Comparison of ENCODE assay signal across 30 cellular contexts in the genomic region with DNA sequence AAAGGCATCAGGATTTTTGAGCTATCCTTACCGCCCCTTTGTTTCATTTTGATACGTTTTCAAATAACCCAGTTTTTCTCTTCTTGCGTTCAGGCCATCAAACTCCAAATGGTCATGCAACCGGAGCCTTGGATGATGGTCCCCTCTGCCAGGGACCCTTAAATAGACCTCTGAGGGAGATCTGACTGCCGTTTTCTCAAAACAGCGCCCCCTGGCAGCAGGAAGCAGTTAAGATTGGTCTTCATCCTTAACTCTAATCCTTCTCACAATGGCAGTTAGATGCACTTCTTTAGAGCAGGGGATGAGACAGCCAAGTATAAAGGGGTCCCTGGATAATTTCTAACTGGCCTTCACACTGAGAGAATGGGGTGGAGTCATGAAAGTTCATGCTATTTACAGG.
DNase-seq lines count a peak whose midpoint lies in the region; ATAC-seq and TF ChIP-seq lines count a peak whose summit lies in the region.
"Had no signal": no experiment of that assay in that cellular context is flagged by ENCODE, and none has a peak within 500 bp of the region (broad histone marks: within the 10 kb centered on the region; RNA-seq: fewer than 3 reads in every experiment).

No MANE protein-coding gene starts in this region.

- H3K4me2 ChIP-seq in SK-N-SH, result no peak overlapping the region

- DNase-seq in SK-N-SH (no peak), NT2/D1 (ENCODE audit: low read depth, low spot score) (peak; percentile 1), brain microvascular endothelial cell (no peak), testis (peak; percentile 14), HEK293T (ENCODE audit: extremely low spot score) (no peak)
- DNase-seq in activated naive CD8-positive, alpha-beta T cell treated with anti-CD3 and anti-CD28 coated beads, Interleukin-2, amount 50 U/mL, for 24 hours, result no peak
- DNase-seq: ACHN; activated CD4-positive, alpha-beta T cell treated with anti-CD3 and anti-CD28 coated beads for 1 hour; activated CD8-positive, alpha-beta T cell treated with anti-CD3 and anti-CD28 coated beads for 36 hours; aorta; BE2C; DMS79 treated with DMSO at 0.1 percent for 48 hours; effector memory CD4-positive, alpha-beta T cell; foreskin fibroblast; heart right ventricle; NCI-H2029 treated with DMSO at 0.1 percent for 48 hours; NCI-H446; RPMI8226; sigmoid colon; stimulated activated CD4-positive, alpha-beta T cell treated with anti-CD3 and anti-CD28 coated beads, Interleukin-4, amount 100 ng/mL, for 24 hours; substantia nigra; upper lobe of right lung had no signal

- no peaks in the 10 kb centered on the region for H3K4me1 Mint-ChIP-seq in activated naive CD8-positive, alpha-beta T cell treated with anti-CD3 and anti-CD28 coated beads, Interleukin-2, amount 50 U/mL, for 24 hours
- H3K4me1 Mint-ChIP-seq: activated T-helper 17 cell treated with anti-CD3 and anti-CD28 coated beads, Interleukin-2, amount 50 U/mL, for 72 hours; stimulated activated effector memory CD8-positive, alpha-beta T cell treated with anti-CD3 and anti-CD28 coated beads, Interleukin-12 subunit alpha, Interleukin-12 subunit beta, amount 100 ng/mL, for 72 hours had no signal

- no peak for TF ChIP-seq RAD21 in SK-N-SH (IDR thresholded peaks at IDR 0.05; ENCODE audit: low read length)

- no peaks in the 10 kb centered on the region for H3K9me3 Mint-ChIP-seq in activated naive CD8-positive, alpha-beta T cell treated with anti-CD3 and anti-CD28 coated beads, Interleukin-2, amount 50 U/mL, for 24 hours
- H3K9me3 Mint-ChIP-seq: T-helper 1 cell treated with Interleukin-12 subunit alpha and Interleukin-12 subunit beta and Interleukin-4 antibody, amounts not matched to agents 30 μg/mL and 1 μg/mL, for 36 hours had no signal

- no peak overlapping the region for H3K27ac Mint-ChIP-seq in activated naive CD8-positive, alpha-beta T cell treated with anti-CD3 and anti-CD28 coated beads, Interleukin-2, amount 50 U/mL, for 24 hours
- H3K27ac Mint-ChIP-seq: activated CD8-positive, alpha-beta T cell treated with anti-CD3 and anti-CD28 coated beads for 36 hours; activated naive CD8-positive, alpha-beta T cell; activated T-helper 17 cell treated with anti-CD3 and anti-CD28 coated beads, Interleukin-2, amount 50 U/mL, for 72 hours; progenitor cell of endocrine pancreas; stimulated activated effector memory CD8-positive, alpha-beta T cell treated with anti-CD3 and anti-CD28 coated beads, Interleukin-12 subunit alpha, Interleukin-12 subunit beta, amount 100 ng/mL, for 72 hours; T-helper 1 cell treated with Interleukin-12 subunit alpha and Interleukin-12 subunit beta and Interleukin-4 antibody, amounts not matched to agents 30 μg/mL and 1 μg/mL, for 36 hours had no signal

- in situ Hi-C loops in brain microvascular endothelial cell (cut with HindIII; ENCODE audit: low pct_ligation_motif_present, low sequenced_read_pairs), result no loop called here

- no peak for TF ChIP-seq EP300 in SK-N-SH (IDR thresholded peaks at IDR 0.05; ENCODE audit: borderline replicate concordance in 1 of 2, low read depth in 1 of 2, low read length in 1 of 2)

- H3K4me3 ChIP-seq in SK-N-SH (ENCODE audit: low read depth in 2 of 2, low read length in 1 of 2) (no peak overlapping the region), NT2/D1 (ENCODE audit: insufficient read length, low read depth) (no peak overlapping the region), brain microvascular endothelial cell (ENCODE audit: low read depth, low read length) (no peak overlapping the region), testis (no peak overlapping the region)
- H3K4me3 ChIP-seq: coronary artery, heart right ventricle, sigmoid colon, upper lobe of right lung had no signal

- H3K27me3 ChIP-seq in SK-N-SH (ENCODE audit: insufficient read depth) (no peaks in the 10 kb centered on the region), NT2/D1 (ENCODE audit: insufficient read depth, insufficient read length) (no peaks in the 10 kb centered on the region), brain microvascular endothelial cell (replicated peaks) (no peaks in the 10 kb centered on the region), testis (no peaks in the 10 kb centered on the region)
- H3K27me3 ChIP-seq: BE2C, heart right ventricle, sigmoid colon, upper lobe of right lung had no signal

- CTCF ChIA-PET in SK-N-SH (lab: Yijun Ruan, JAX) (interaction anchor here (1.2 kb wide), 1 partner anchor 15 kb away, joined by 3 read pairs; no protein-coding TSS in a partner anchor), HEK293T (lab: Yijun Ruan, JAX) (interaction anchor here (1.0 kb wide), 1 partner anchor 153 kb away, joined by 3 read pairs; no protein-coding TSS in a partner anchor)

- H3K27ac ChIP-seq in SK-N-SH (ENCODE audit: low read depth in 2 of 2, low read length in 1 of 2) (no peak overlapping the region), brain microvascular endothelial cell (no peak overlapping the region), testis (no peak overlapping the region)
- H3K27ac ChIP-seq: coronary artery, heart right ventricle, sigmoid colon, upper lobe of right lung had no signal

- ATAC-seq in SK-N-SH treated with all-trans-retinoic acid at 6 μM for 48 hours (no peak), HG03175 (IDR thresholded peaks at IDR 0.05; ENCODE audit: unreplicated experiment) (no peak)
- ATAC-seq in activated naive CD8-positive, alpha-beta T cell treated with anti-CD3 and anti-CD28 coated beads, Interleukin-2, amount 50 U/mL, for 24 hours, result no peak
- ATAC-seq: activated CD8-positive, alpha-beta T cell treated with anti-CD3 and anti-CD28 coated beads for 36 hours; activated T-helper 17 cell treated with anti-CD3 and anti-CD28 coated beads, Interleukin-2, amount 50 U/mL, for 72 hours; heart right ventricle; stimulated activated effector memory CD8-positive, alpha-beta T cell treated with anti-CD3 and anti-CD28 coated beads, Interleukin-12 subunit alpha, Interleukin-12 subunit beta, amount 100 ng/mL, for 72 hours; upper lobe of right lung had no signal

- 18% methylated on average over 6 of the region's 6 CpGs for WGBS in SK-N-SH (ENCODE audit: low lambda C conversion rate)
- WGBS in testis, 2 donors, result 75 to 76% methylated on average over 4 to 6 of the region's 6 CpGs

- TF ChIP-seq CTCF in SK-N-SH (IDR thresholded peaks at IDR 0.05), result peak; percentile 43
- peak; percentile 5 for TF ChIP-seq CTCF in brain microvascular endothelial cell (IDR thresholded peaks at IDR 0.05; ENCODE audit: low read depth, low read length, missing control alignments)
- no peak for TF ChIP-seq CTCF in testis (IDR thresholded peaks at IDR 0.05)

- H3K9me2 ChIP-seq in SK-N-SH, result no peaks in the 10 kb centered on the region

- no peaks in the 10 kb centered on the region for H3F3A ChIP-seq in SK-N-SH (replicated peaks; ENCODE audit: insufficient read depth)

- no peak overlapping the region for H3K4me3 Mint-ChIP-seq in activated naive CD8-positive, alpha-beta T cell treated with anti-CD3 and anti-CD28 coated beads, Interleukin-2, amount 50 U/mL, for 24 hours
- H3K4me3 Mint-ChIP-seq: activated CD8-positive, alpha-beta T cell treated with anti-CD3 and anti-CD28 coated beads for 36 hours; activated naive CD8-positive, alpha-beta T cell; activated T-helper 17 cell treated with anti-CD3 and anti-CD28 coated beads, Interleukin-2, amount 50 U/mL, for 72 hours; stimulated activated effector memory CD8-positive, alpha-beta T cell treated with anti-CD3 and anti-CD28 coated beads, Interleukin-12 subunit alpha, Interleukin-12 subunit beta, amount 100 ng/mL, for 72 hours; T-helper 1 cell treated with Interleukin-12 subunit alpha and Interleukin-12 subunit beta and Interleukin-4 antibody, amounts not matched to agents 30 μg/mL and 1 μg/mL, for 36 hours had no signal

- H3K9ac ChIP-seq in SK-N-SH, result no peak overlapping the region
- H3K9ac ChIP-seq in NT2/D1 (ENCODE audit: insufficient read length, low read depth), result no peak overlapping the region

- H3K9me3 ChIP-seq in SK-N-SH (no peaks in the 10 kb centered on the region), NT2/D1 (ENCODE audit: insufficient read depth, low read length) (no peaks in the 10 kb centered on the region), testis (no peaks in the 10 kb centered on the region)
- H3K9me3 ChIP-seq: BE2C, heart right ventricle, sigmoid colon, upper lobe of right lung had no signal

- H3K36me3 Mint-ChIP-seq in activated naive CD8-positive, alpha-beta T cell treated with anti-CD3 and anti-CD28 coated beads, Interleukin-2, amount 50 U/mL, for 24 hours (ENCODE audit: low read depth), result no peaks in the 10 kb centered on the region
- H3K36me3 Mint-ChIP-seq: activated naive CD8-positive, alpha-beta T cell; stimulated activated effector memory CD8-positive, alpha-beta T cell treated with anti-CD3 and anti-CD28 coated beads, Interleukin-12 subunit alpha, Interleukin-12 subunit beta, amount 100 ng/mL, for 72 hours had no signal

- H3K27me3 Mint-ChIP-seq in activated naive CD8-positive, alpha-beta T cell treated with anti-CD3 and anti-CD28 coated beads, Interleukin-2, amount 50 U/mL, for 24 hours, result no peaks in the 10 kb centered on the region
- H3K27me3 Mint-ChIP-seq: activated CD8-positive, alpha-beta T cell treated with anti-CD3 and anti-CD28 coated beads for 36 hours; activated naive CD8-positive, alpha-beta T cell; activated T-helper 17 cell treated with anti-CD3 and anti-CD28 coated beads, Interleukin-2, amount 50 U/mL, for 72 hours; progenitor cell of endocrine pancreas had no signal

- no peaks in the 10 kb centered on the region for H4K20me1 ChIP-seq in SK-N-SH (ENCODE audit: insufficient read depth)

- H2AFZ ChIP-seq in SK-N-SH (ENCODE audit: low read depth), result no peak overlapping the region

- H3K79me2 ChIP-seq in SK-N-SH (ENCODE audit: insufficient read depth), result no peaks in the 10 kb centered on the region

- H3K4me1 ChIP-seq in SK-N-SH (ENCODE audit: control insufficient read depth in 1 of 2, insufficient read depth in 2 of 2, low read depth in 1 of 2, low read length in 1 of 2), result no peaks in the 10 kb centered on the region
- no peaks in the 10 kb centered on the region for H3K4me1 ChIP-seq in NT2/D1 (ENCODE audit: insufficient read depth, insufficient read length)
- no peaks in the 10 kb centered on the region for H3K4me1 ChIP-seq in testis
- H3K4me1 ChIP-seq: BE2C, heart right ventricle, sigmoid colon, upper lobe of right lung had no signal

- TF ChIP-seq POLR2A in testis (IDR thresholded peaks at IDR 0.05), result no peak

- intact Hi-C loops in testis (cut with DNase I; ENCODE audit: low total_unique reads), result no loop called here

- H3K36me3 ChIP-seq in SK-N-SH (replicated peaks in 1 of 2; ENCODE audit: control insufficient read depth in 1 of 2, insufficient read depth in 2 of 2, low read length in 1 of 2), result no peaks in the 10 kb centered on the region
- H3K36me3 ChIP-seq in NT2/D1 (ENCODE audit: insufficient read depth, insufficient read length, low read length), result no peaks in the 10 kb centered on the region
- H3K36me3 ChIP-seq in brain microvascular endothelial cell (replicated peaks), result no peaks in the 10 kb centered on the region
- no peaks in the 10 kb centered on the region for H3K36me3 ChIP-seq in testis (ENCODE audit: low read depth, missing control alignments)
- H3K36me3 ChIP-seq: BE2C, heart right ventricle, sigmoid colon, upper lobe of right lung had no signal

- POLR2A ChIA-PET in SK-N-SH (lab: Yijun Ruan, JAX) (no interaction called here), HEK293T (lab: Yijun Ruan, JAX) (no interaction called here)

TF ChIP-seq in SK-N-SH treated with all-trans-retinoic acid at 6 μM for 48 hours, 23 proteins besides CTCF, POLR2A, EP300 and RAD21 (continues in another document):
- no peak for TF ChIP-seq TCF4 (CRISPR knock-in tag; IDR thresholded peaks at IDR 0.05; ENCODE audit: borderline replicate concordance)

Comparison
In these comparisons a context has a peak if more than half of its experiments do, and no peak if none do; other contexts are left out.
1. DNase-seq: peak in NT2/D1 (single experiment) and testis (single experiment); none in SK-N-SH (single experiment), brain microvascular endothelial cell (single experiment), HEK293T (single experiment) and activated naive CD8-positive, alpha-beta T cell treated with anti-CD3 and anti-CD28 coated beads, Interleukin-2, amount 50 U/mL, for 24 hours (single experiment).
2. CTCF ChIP-seq: peak in SK-N-SH (single experiment) and brain microvascular endothelial cell (single experiment); none in testis (0 of 3).